In the genomic region with DNA sequence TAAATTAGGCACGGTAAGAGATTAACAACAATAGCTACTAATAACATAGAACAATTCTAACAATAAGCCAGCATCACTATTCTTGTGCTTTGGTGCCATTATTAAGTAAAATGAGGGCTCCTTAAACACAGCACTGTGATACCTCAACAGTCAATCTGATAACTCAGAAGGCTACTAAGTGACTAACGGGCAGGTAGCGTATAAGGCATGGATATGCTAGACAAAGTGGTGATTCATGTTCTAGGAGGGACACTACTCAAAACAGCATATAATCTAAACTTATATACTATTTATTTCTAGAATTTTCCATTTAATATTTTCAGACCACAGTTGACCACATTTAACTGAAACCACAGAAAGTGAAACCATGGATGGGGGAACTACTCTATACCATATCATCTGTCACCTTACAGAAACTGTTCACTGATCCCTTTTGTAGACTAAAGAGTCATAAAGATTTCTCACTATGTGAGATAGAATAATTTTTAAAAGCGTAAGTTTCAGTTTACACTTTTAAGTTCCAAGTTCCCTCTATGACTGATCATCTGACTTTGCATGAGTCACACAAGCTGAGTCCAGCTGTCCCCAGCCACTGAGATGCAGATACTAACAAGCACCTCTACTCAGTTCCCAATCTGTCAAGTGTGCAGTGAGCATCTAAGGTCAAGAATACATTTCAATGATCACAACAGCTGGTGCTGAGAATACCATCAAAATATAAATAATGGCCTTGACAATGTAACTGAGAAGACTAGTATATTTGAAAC, we compare ENCODE assay signal across 8 cellular contexts.
DNase-seq lines count a peak whose midpoint lies in the region; ATAC-seq lines count a peak whose summit lies in the region.
"Not testable (repeated sequence)": the region's sequence is repeated elsewhere in the genome, so short reads cannot be mapped to it uniquely, and the experiment has no call there.

No MANE protein-coding gene starts in this region.

- not testable (repeated sequence) for DNase-seq in effector memory CD8-positive, alpha-beta T cell

- H3K9me3 Mint-ChIP-seq in effector memory CD8-positive, alpha-beta T cell = not testable (repeated sequence)

- not testable (repeated sequence) for H3K27ac Mint-ChIP-seq in effector memory CD8-positive, alpha-beta T cell

- H3K36me3 Mint-ChIP-seq in effector memory CD8-positive, alpha-beta T cell (ENCODE audit: insufficient read depth) = not testable (repeated sequence)

- not testable (repeated sequence) for H3K4me1 Mint-ChIP-seq in effector memory CD8-positive, alpha-beta T cell (ENCODE audit: low read depth in 2 of 2)

- H3K27me3 Mint-ChIP-seq in effector memory CD8-positive, alpha-beta T cell = not testable (repeated sequence)

- ATAC-seq in GM18499 (IDR thresholded peaks at IDR 0.05; ENCODE audit: insufficient read depth, unreplicated experiment) (peak; percentile 98), GM19023 (IDR thresholded peaks at IDR 0.05; ENCODE audit: unreplicated experiment) (peak; percentile 98), GM21360 (IDR thresholded peaks at IDR 0.05; ENCODE audit: unreplicated experiment) (peak; percentile 99), GM21825 (IDR thresholded peaks at IDR 0.05; ENCODE audit: unreplicated experiment) (peak; percentile 99), HG02943 (IDR thresholded peaks at IDR 0.05; ENCODE audit: low read depth, unreplicated experiment) (peak; percentile 98), HG03159 (IDR thresholded peaks at IDR 0.05; ENCODE audit: unreplicated experiment) (peak; percentile 97), HG03565 (IDR thresholded peaks at IDR 0.05; ENCODE audit: unreplicated experiment) (peak; percentile 96)
- peak; percentile 10 for ATAC-seq in effector memory CD8-positive, alpha-beta T cell (replicated peaks)

- H3K4me3 Mint-ChIP-seq in effector memory CD8-positive, alpha-beta T cell = not testable (repeated sequence)

Comparison
In these comparisons a context has a peak if more than half of its experiments do, and no peak if none do; other contexts are left out.
1. ATAC-seq: peak in every context shown above with its lines; median percentile 99 in GM21360; 99 in GM21825; 98 in GM18499; 98 in GM19023; 98 in HG02943; 97 in HG03159; 96 in HG03565; 10 in effector memory CD8-positive, alpha-beta T cell.